13 cellular contexts compared by ENCODE assay signal in genomic region chr10:121662945-121663917, GRCh38.
DNase-seq lines count a peak whose midpoint lies in the region; ATAC-seq and TF ChIP-seq lines count a peak whose summit lies in the region.
"Had no signal": no experiment of that assay in that cellular context is flagged by ENCODE, and none has a peak within 500 bp of the region (broad histone marks: within the 10 kb centered on the region; RNA-seq: fewer than 3 reads in every experiment).

No MANE protein-coding gene starts in this region.

- POLR2A ChIA-PET in activated CD4-positive, alpha-beta T cell treated with anti-CD3 and anti-CD28 coated beads, Interleukin-2, amount 10 ng/mL, durations not matched to agents 7 days and 5 days (lab: Charles Lee): no interaction called here

- no peak for ATAC-seq in GM18870 (IDR thresholded peaks at IDR 0.05; ENCODE audit: unreplicated experiment)

- intact Hi-C loops in colonic mucosa (cut with DNase I): no loop called here

- H3K79me2 ChIP-seq in KMS-11 (ENCODE audit: insufficient read depth, low read depth): no peaks in the 10 kb centered on the region

- H3K4me1 Mint-ChIP-seq in activated CD4-positive, alpha-beta T cell treated with anti-CD3 and anti-CD28 coated beads, Interleukin-2, amount 10 ng/mL, durations not matched to agents 7 days and 5 days: no peaks in the 10 kb centered on the region
- H3K4me1 Mint-ChIP-seq in osteocyte (ENCODE audit: unreplicated experiment): peaks cover 13% of the 10 kb centered on the region

- CTCF ChIA-PET in activated CD4-positive, alpha-beta T cell treated with anti-CD3 and anti-CD28 coated beads, Interleukin-2, amount 10 ng/mL, durations not matched to agents 7 days and 5 days (lab: Charles Lee): interaction anchor here (1.3 kb wide), 1 partner anchor 9 kb away, joined by 4 read pairs; no protein-coding TSS in a partner anchor

- H3K9ac ChIP-seq in KMS-11 (no peak overlapping the region), colonic mucosa (ENCODE audit: low read depth in 2 of 2, low read length in 2 of 2) (no peak overlapping the region)
- H3K9ac ChIP-seq: BLaER1 treated with 17β-estradiol and CSF1 and Interleukin-3, amounts not matched to agents 10 nM and 100 nM had no signal

- DNase-seq in activated CD4-positive, alpha-beta T cell treated with anti-CD3 and anti-CD28 coated beads for 48 hours: peak; percentile 30
- DNase-seq in activated CD4-positive, alpha-beta T cell treated with anti-CD3 and anti-CD28 coated beads, Interleukin-2, amount 10 ng/mL, durations not matched to agents 7 days and 5 days: no peak
- peak; percentile 37 for DNase-seq in colonic mucosa
- DNase-seq in osteocyte (ENCODE audit: extremely low spot score, unreplicated experiment): no peak
- DNase-seq in NCI-H1436 treated with DMSO at 0.1 percent for 48 hours (lab: John Stamatoyannopoulos, UW): no peak
- DNase-seq in stimulated activated CD4-positive, alpha-beta T cell treated with anti-CD3 and anti-CD28 coated beads, Interleukin-1b, Interleukin-23, amount 100 ng/mL, for 48 hours: no peak
- DNase-seq: NCI-H524 treated with DMSO at 0.1 percent for 48 hours; stimulated activated CD4-positive, alpha-beta T cell treated with anti-CD3 and anti-CD28 coated beads, Interleukin-4, amount 100 ng/mL, for 1 hour had no signal

- H3K4me3 Mint-ChIP-seq in activated CD4-positive, alpha-beta T cell treated with anti-CD3 and anti-CD28 coated beads, Interleukin-2, amount 10 ng/mL, durations not matched to agents 7 days and 5 days: no peak overlapping the region
- no peak overlapping the region for H3K4me3 Mint-ChIP-seq in osteocyte (ENCODE audit: unreplicated experiment)
- H3K4me3 Mint-ChIP-seq: activated T-cell treated with anti-CD3 and anti-CD28 coated beads, Interleukin-2, amount 50 U/mL, for 72 hours had no signal

- no peak overlapping the region for H3K27ac ChIP-seq in KMS-11
- no peak overlapping the region for H3K27ac ChIP-seq in colonic mucosa
- H3K27ac ChIP-seq: BLaER1 treated with 17β-estradiol and CSF1 and Interleukin-3, amounts not matched to agents 10 nM and 100 nM; epithelial cell of prostate had no signal

- H3K9me3 Mint-ChIP-seq in activated CD4-positive, alpha-beta T cell treated with anti-CD3 and anti-CD28 coated beads, Interleukin-2, amount 10 ng/mL, durations not matched to agents 7 days and 5 days: peaks cover 2% of the 10 kb centered on the region
- H3K9me3 Mint-ChIP-seq in osteocyte (ENCODE audit: unreplicated experiment): no peaks in the 10 kb centered on the region

- H3K27ac Mint-ChIP-seq in activated CD4-positive, alpha-beta T cell treated with anti-CD3 and anti-CD28 coated beads, Interleukin-2, amount 10 ng/mL, durations not matched to agents 7 days and 5 days: no peak overlapping the region
- H3K27ac Mint-ChIP-seq in osteocyte (ENCODE audit: unreplicated experiment): no peak overlapping the region
- H3K27ac Mint-ChIP-seq: activated T-cell treated with anti-CD3 and anti-CD28 coated beads, Interleukin-2, amount 50 U/mL, for 72 hours had no signal

- peaks cover 5% of the 10 kb centered on the region for H3K27me3 Mint-ChIP-seq in activated CD4-positive, alpha-beta T cell treated with anti-CD3 and anti-CD28 coated beads, Interleukin-2, amount 10 ng/mL, durations not matched to agents 7 days and 5 days
- H3K27me3 Mint-ChIP-seq in osteocyte (ENCODE audit: unreplicated experiment): peaks cover 4% of the 10 kb centered on the region

- no peak overlapping the region for H3K4me3 ChIP-seq in KMS-11 (IDR thresholded peaks at IDR 0.05; ENCODE audit: insufficient read depth, low read depth, low read length)
- no peak overlapping the region for H3K4me3 ChIP-seq in colonic mucosa
- H3K4me3 ChIP-seq: BLaER1 treated with 17β-estradiol and CSF1 and Interleukin-3, amounts not matched to agents 10 nM and 100 nM had no signal

- no peaks in the 10 kb centered on the region for H3K27me3 ChIP-seq in KMS-11 (ENCODE audit: insufficient read depth, low read depth)
- H3K27me3 ChIP-seq in colonic mucosa: no peaks in the 10 kb centered on the region

- H2AFZ ChIP-seq in KMS-11 (ENCODE audit: low read depth): no peak overlapping the region

- H3K4me2 ChIP-seq in KMS-11: no peak overlapping the region

- no peaks in the 10 kb centered on the region for H3K9me3 ChIP-seq in colonic mucosa

- peaks cover 5% of the 10 kb centered on the region for H3K4me1 ChIP-seq in KMS-11 (ENCODE audit: low read depth, poor library complexity, severe bottlenecking)
- no peaks in the 10 kb centered on the region for H3K4me1 ChIP-seq in colonic mucosa

- TF ChIP-seq CTCF in KMS-11 (conservative IDR thresholded peaks at IDR 0.05; ENCODE audit: low read depth, low read length) (peak; percentile 49; the same call in 1 of the 2 replicates), colonic mucosa (IDR thresholded peaks at IDR 0.05) (peak; percentile 17), osteocyte (IDR thresholded peaks at IDR 0.05) (peak; percentile 31)

- no peaks in the 10 kb centered on the region for H4K20me1 ChIP-seq in KMS-11 (ENCODE audit: insufficient read depth)
- H4K20me1 ChIP-seq: BLaER1 treated with 17β-estradiol and CSF1 and Interleukin-3, amounts not matched to agents 10 nM and 100 nM had no signal

- H3K36me3 Mint-ChIP-seq in activated CD4-positive, alpha-beta T cell treated with anti-CD3 and anti-CD28 coated beads, Interleukin-2, amount 10 ng/mL, durations not matched to agents 7 days and 5 days (ENCODE audit: low read depth): no peaks in the 10 kb centered on the region
- H3K36me3 Mint-ChIP-seq in osteocyte (ENCODE audit: unreplicated experiment): no peaks in the 10 kb centered on the region

- H3K36me3 ChIP-seq in KMS-11 (ENCODE audit: insufficient read depth) (no peaks in the 10 kb centered on the region), colonic mucosa (no peaks in the 10 kb centered on the region)
- H3K36me3 ChIP-seq: BLaER1 treated with 17β-estradiol and CSF1 and Interleukin-3, amounts not matched to agents 10 nM and 100 nM had no signal

Comparison
In these comparisons a context has a peak if more than half of its experiments do, and no peak if none do; other contexts are left out.
1. DNase-seq: peak in activated CD4-positive, alpha-beta T cell treated with anti-CD3 and anti-CD28 coated beads for 48 hours (single experiment) and colonic mucosa (single experiment); none in activated CD4-positive, alpha-beta T cell treated with anti-CD3 and anti-CD28 coated beads, Interleukin-2, amount 10 ng/mL, durations not matched to agents 7 days and 5 days (single experiment), osteocyte (single experiment), NCI-H1436 treated with DMSO at 0.1 percent for 48 hours (single experiment) and stimulated activated CD4-positive, alpha-beta T cell treated with anti-CD3 and anti-CD28 coated beads, Interleukin-1b, Interleukin-23, amount 100 ng/mL, for 48 hours (single experiment).
2. Peak in every context shown above with its lines, with median percentiles within 50 percentile points of each other: CTCF ChIP-seq.